In the genomic region with DNA sequence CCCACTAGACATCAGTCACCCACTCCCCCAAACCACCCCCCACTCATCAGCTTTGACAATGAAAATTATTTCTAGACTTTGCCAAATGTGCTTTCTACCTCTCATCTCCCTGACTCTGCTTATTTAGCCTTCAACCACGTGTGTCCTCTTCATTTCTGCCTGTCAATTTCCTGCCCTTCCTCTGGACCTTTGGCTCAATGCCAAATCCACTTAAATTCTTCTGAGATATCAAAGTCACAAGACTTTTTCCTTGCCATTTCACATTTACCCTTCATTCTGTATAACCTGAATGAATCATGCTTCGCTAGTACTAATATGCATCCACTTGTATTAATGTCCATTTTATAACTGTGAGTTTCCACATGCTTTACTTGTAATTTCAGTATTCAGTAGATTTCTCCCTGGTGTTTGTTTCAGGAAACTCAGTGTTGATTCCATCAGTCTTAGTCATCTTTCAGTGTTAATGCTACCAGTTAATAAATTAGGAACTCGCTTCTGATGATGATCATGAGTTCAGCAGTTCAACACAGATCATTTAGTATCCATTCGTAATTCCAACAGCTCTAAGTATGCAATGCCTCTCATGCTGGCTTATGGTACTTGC, we compare ENCODE assay signal across 15 cellular contexts.
A peak's percentile ranks its signal among the peaks of the same experiment; 100 is the strongest.
DNase-seq lines count a peak whose midpoint lies in the region; ATAC-seq and TF ChIP-seq lines count a peak whose summit lies in the region.
"Had no signal": no experiment of that assay in that cellular context is flagged by ENCODE, and none has a peak within 500 bp of the region (broad histone marks: within the 10 kb centered on the region; RNA-seq: fewer than 3 reads in every experiment).

No MANE protein-coding gene starts in this region.

- intact Hi-C loops in Calu3 (cut with micrococcal nuclease; ENCODE audit: unreplicated experiment), result no loop called here

- peak overlapping the region; percentile 74 for H3K27ac ChIP-seq in RWPE2 (ENCODE audit: poor library complexity, severe bottlenecking)

- TF ChIP-seq CTCF in Calu3 (IDR thresholded peaks at IDR 0.05; ENCODE audit: unreplicated experiment) (no peak), RWPE2 (IDR thresholded peaks at IDR 0.05; ENCODE audit: poor library complexity, severe bottlenecking) (no peak), fibroblast of pulmonary artery (IDR thresholded peaks at IDR 0.05; ENCODE audit: low read length, missing control alignments) (no peak)

- peaks cover 50% of the 10 kb centered on the region for H3K4me1 ChIP-seq in RWPE2 (ENCODE audit: insufficient read depth, poor library complexity, severe bottlenecking)
- H3K4me1 ChIP-seq: Caco-2 had no signal

- no peaks in the 10 kb centered on the region for H3K27me3 Mint-ChIP-seq in Calu3 (ENCODE audit: unreplicated experiment)
- H3K27me3 Mint-ChIP-seq in activated CD8-positive, alpha-beta memory T cell treated with anti-CD3 and anti-CD28 coated beads, Interleukin-2, amount 10 ng/mL, durations not matched to agents 7 days and 5 days, result no peaks in the 10 kb centered on the region

- no TSS peak for BruUV-seq in Calu3 (replicated peaks; lab: Mats Ljungman, UMichigan)

- H3K4me1 Mint-ChIP-seq in Calu3 (ENCODE audit: low read depth, unreplicated experiment), result peaks cover 30% of the 10 kb centered on the region
- no peaks in the 10 kb centered on the region for H3K4me1 Mint-ChIP-seq in activated CD8-positive, alpha-beta memory T cell treated with anti-CD3 and anti-CD28 coated beads, Interleukin-2, amount 10 ng/mL, durations not matched to agents 7 days and 5 days
- H3K4me1 Mint-ChIP-seq: natural killer cell had no signal

- CTCF ChIA-PET in Calu3 (lab: Charles Lee), result no interaction called here
- CTCF ChIA-PET in activated CD8-positive, alpha-beta memory T cell treated with anti-CD3 and anti-CD28 coated beads, Interleukin-2, amount 10 ng/mL, durations not matched to agents 7 days and 5 days (lab: Charles Lee), result no interaction called here

- DNase-seq in A172 (ENCODE audit: low spot score), result peak; percentile 23
- no peak for DNase-seq in Calu3
- no peak for DNase-seq in RWPE2 (ENCODE audit: low spot score)
- peak; percentile 63 for DNase-seq in fibroblast of pulmonary artery (ENCODE audit: low read depth)
- DNase-seq in DMS114 treated with DMSO at 0.1 percent for 48 hours (lab: John Stamatoyannopoulos, UW; ENCODE audit: unreplicated experiment), result no peak
- DNase-seq in NCI-H524 (lab: John Stamatoyannopoulos, UW), result no peak
- no peak for DNase-seq in NK-92 (lab: John Stamatoyannopoulos, UW; ENCODE audit: unreplicated experiment)
- no peak for DNase-seq in activated CD8-positive, alpha-beta memory T cell treated with anti-CD3 and anti-CD28 coated beads, Interleukin-2, amount 10 ng/mL, durations not matched to agents 7 days and 5 days
- DNase-seq: activated gamma-delta T cell, AML-193, Caco-2, Karpas-422, natural killer cell, posterior cingulate gyrus had no signal

- H3K4me3 Mint-ChIP-seq in Calu3 (ENCODE audit: low read depth, unreplicated experiment), result no peak overlapping the region
- no peak overlapping the region for H3K4me3 Mint-ChIP-seq in activated CD8-positive, alpha-beta memory T cell treated with anti-CD3 and anti-CD28 coated beads, Interleukin-2, amount 10 ng/mL, durations not matched to agents 7 days and 5 days
- H3K4me3 Mint-ChIP-seq: natural killer cell had no signal

- H3K27me3 ChIP-seq in RWPE2 (ENCODE audit: insufficient read depth, poor library complexity, severe bottlenecking), result no peaks in the 10 kb centered on the region

- H3K36me3 Mint-ChIP-seq in Calu3 (ENCODE audit: insufficient read depth, unreplicated experiment), result no peaks in the 10 kb centered on the region
- no peaks in the 10 kb centered on the region for H3K36me3 Mint-ChIP-seq in activated CD8-positive, alpha-beta memory T cell treated with anti-CD3 and anti-CD28 coated beads, Interleukin-2, amount 10 ng/mL, durations not matched to agents 7 days and 5 days
- H3K36me3 Mint-ChIP-seq: natural killer cell had no signal

- no peaks in the 10 kb centered on the region for H3K9me3 Mint-ChIP-seq in Calu3 (ENCODE audit: low read depth, unreplicated experiment)
- peaks cover 2% of the 10 kb centered on the region for H3K9me3 Mint-ChIP-seq in activated CD8-positive, alpha-beta memory T cell treated with anti-CD3 and anti-CD28 coated beads, Interleukin-2, amount 10 ng/mL, durations not matched to agents 7 days and 5 days (ENCODE audit: low read depth)

- ATAC-seq in RWPE2 (ENCODE audit: low read depth), result no peak
- no peak for ATAC-seq in activated CD8-positive, alpha-beta memory T cell treated with anti-CD3 and anti-CD28 coated beads, Interleukin-2, amount 10 ng/mL, durations not matched to agents 7 days and 5 days
- ATAC-seq: natural killer cell had no signal

- H3K27ac Mint-ChIP-seq in Calu3 (ENCODE audit: unreplicated experiment), result peak overlapping the region; percentile 5
- H3K27ac Mint-ChIP-seq in activated CD8-positive, alpha-beta memory T cell treated with anti-CD3 and anti-CD28 coated beads, Interleukin-2, amount 10 ng/mL, durations not matched to agents 7 days and 5 days, result no peak overlapping the region
- H3K27ac Mint-ChIP-seq: natural killer cell had no signal

- no peaks in the 10 kb centered on the region for H3K36me3 ChIP-seq in RWPE2 (ENCODE audit: low read depth)

- H3K4me3 ChIP-seq in RWPE2 (ENCODE audit: severe bottlenecking) (no peak overlapping the region), fibroblast of pulmonary artery (replicated peaks; ENCODE audit: low read depth, low read length) (no peak overlapping the region)
- H3K4me3 ChIP-seq: lung had no signal

- H3K9me3 ChIP-seq in RWPE2 (ENCODE audit: severe bottlenecking), result no peaks in the 10 kb centered on the region
- H3K9me3 ChIP-seq: Caco-2 had no signal

Comparison
In these comparisons a context has a peak if more than half of its experiments do, and no peak if none do; other contexts are left out.
1. DNase-seq: peak in A172 (single experiment) and fibroblast of pulmonary artery (single experiment); none in Calu3 (single experiment), RWPE2 (single experiment), DMS114 treated with DMSO at 0.1 percent for 48 hours (single experiment), NCI-H524 (0 of 2), NK-92 (single experiment) and activated CD8-positive, alpha-beta memory T cell treated with anti-CD3 and anti-CD28 coated beads, Interleukin-2, amount 10 ng/mL, durations not matched to agents 7 days and 5 days (single experiment).